ENCODE assay signal across 19 cellular contexts in the genomic region with DNA sequence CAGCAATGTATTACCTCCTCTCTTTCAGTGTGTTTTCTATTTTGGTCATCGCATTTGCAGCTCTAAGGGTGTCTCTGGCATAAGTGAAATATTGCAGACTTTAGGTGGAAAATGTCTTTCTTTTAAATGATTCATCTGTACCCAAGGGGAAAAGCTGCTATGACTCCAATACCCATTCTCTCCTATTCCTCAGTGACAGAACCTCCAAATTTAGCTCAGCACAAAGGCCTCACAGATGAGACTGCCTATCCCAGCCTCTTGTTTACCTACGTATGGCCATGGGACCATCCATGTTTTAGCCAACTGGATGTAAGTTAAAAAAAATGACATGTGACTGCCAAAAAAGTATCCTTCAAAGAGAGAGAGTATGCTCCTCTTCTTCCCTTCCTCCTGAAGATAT.
"Had no signal": no experiment of that assay in that cellular context is flagged by ENCODE, and none has a peak within 500 bp of the region (broad histone marks: within the 10 kb centered on the region; RNA-seq: fewer than 3 reads in every experiment).

No MANE protein-coding gene starts in this region.

- H3K36me3 Mint-ChIP-seq: activated naive CD4-positive, alpha-beta T cell treated with anti-CD3 and anti-CD28 coated beads, Interleukin-2, amount 10 ng/mL, durations not matched to agents 7 days and 5 days had no signal

- ATAC-seq: activated T-cell treated with anti-CD3 and anti-CD28 coated beads, Interleukin-2, amount 50 U/mL, for 4 hours; stimulated activated naive CD8-positive, alpha-beta T cell treated with anti-CD3 and anti-CD28 coated beads, Interleukin-15, amount 100 ng/mL, for 72 hours had no signal

- H3K27me3 Mint-ChIP-seq: activated B cell treated with CpG ODN at 0.5 μM for 24 hours; activated CD4-positive, alpha-beta T cell treated with anti-CD3 and anti-CD28 coated beads, Interleukin-2, amount 10 ng/mL, durations not matched to agents 24 days and 14 days; activated naive CD4-positive, alpha-beta T cell treated with anti-CD3 and anti-CD28 coated beads, Interleukin-2, amount 10 ng/mL, durations not matched to agents 7 days and 5 days; stimulated activated naive CD8-positive, alpha-beta T cell treated with anti-CD3 and anti-CD28 coated beads, Interleukin-15, amount 100 ng/mL, for 72 hours had no signal

- H3K9me3 Mint-ChIP-seq: activated B cell treated with CpG ODN at 0.5 μM for 24 hours; activated CD4-positive, alpha-beta T cell treated with anti-CD3 and anti-CD28 coated beads, Interleukin-2, amount 10 ng/mL, durations not matched to agents 24 days and 14 days; activated naive CD4-positive, alpha-beta T cell treated with anti-CD3 and anti-CD28 coated beads, Interleukin-2, amount 10 ng/mL, durations not matched to agents 7 days and 5 days; activated T-cell treated with anti-CD3 and anti-CD28 coated beads, Interleukin-2, amount 50 U/mL, for 4 hours; nephron progenitor cell; stimulated activated naive CD8-positive, alpha-beta T cell treated with anti-CD3 and anti-CD28 coated beads, Interleukin-15, amount 100 ng/mL, for 72 hours; T-helper 2 cell treated with Interferon-gamma antibody and Interleukin-4, amounts not matched to agents 5 μg/mL and 100 μg/mL, for 36 hours had no signal

- H3K4me3 ChIP-seq: skin epidermis had no signal

- H3K4me1 Mint-ChIP-seq: activated B cell treated with CpG ODN at 0.5 μM for 24 hours; activated naive CD4-positive, alpha-beta T cell treated with anti-CD3 and anti-CD28 coated beads, Interleukin-2, amount 10 ng/mL, durations not matched to agents 7 days and 5 days; nephron progenitor cell had no signal

- H3K4me3 Mint-ChIP-seq: activated B cell treated with CpG ODN at 0.5 μM for 24 hours; activated CD4-positive, alpha-beta T cell treated with anti-CD3 and anti-CD28 coated beads, Interleukin-2, amount 10 ng/mL, durations not matched to agents 24 days and 14 days; activated naive CD4-positive, alpha-beta T cell treated with anti-CD3 and anti-CD28 coated beads, Interleukin-2, amount 10 ng/mL, durations not matched to agents 7 days and 5 days; activated T-cell treated with anti-CD3 and anti-CD28 coated beads, Interleukin-2, amount 50 U/mL, for 4 hours; nephron progenitor cell; stimulated activated naive CD8-positive, alpha-beta T cell treated with anti-CD3 and anti-CD28 coated beads, Interleukin-15, amount 100 ng/mL, for 72 hours; T-helper 2 cell treated with Interferon-gamma antibody and Interleukin-4, amounts not matched to agents 5 μg/mL and 100 μg/mL, for 36 hours had no signal

- DNase-seq: activated B cell treated with CpG ODN at 0.5 μM for 24 hours; activated CD4-positive, alpha-beta T cell treated with anti-CD3 and anti-CD28 coated beads, Interleukin-2, amount 10 ng/mL, durations not matched to agents 24 days and 14 days; activated CD8-positive, alpha-beta memory T cell treated with anti-CD3 and anti-CD28 coated beads, Interleukin-2, amount 50 U/mL, for 4 hours; activated effector memory CD4-positive, alpha-beta T cell treated with Interleukin-2 at 50 U/mL for 16 hours; activated naive CD4-positive, alpha-beta T cell treated with anti-CD3 and anti-CD28 coated beads, Interleukin-2, amount 10 ng/mL, durations not matched to agents 7 days and 5 days; activated T-cell treated with anti-CD3 and anti-CD28 coated beads, Interleukin-2, amount 50 U/mL, for 4 hours; dermis blood vessel endothelial cell; hypothalamus; islet precursor cell; midbrain; nephron progenitor cell; nucleus accumbens; posterior cingulate gyrus; retina; stimulated activated CD4-positive, alpha-beta T cell treated with anti-CD3 and anti-CD28 coated beads, Interleukin-15, amount 100 ng/mL, for 24 hours; stimulated activated CD4-positive, alpha-beta T cell treated with anti-CD3 and anti-CD28 coated beads, Interleukin-2, amount 100 ng/mL, for 48 hours; stimulated activated naive CD8-positive, alpha-beta T cell treated with anti-CD3 and anti-CD28 coated beads, Interleukin-15, amount 100 ng/mL, for 72 hours had no signal

- H3K27ac Mint-ChIP-seq: activated B cell treated with CpG ODN at 0.5 μM for 24 hours; activated CD4-positive, alpha-beta T cell treated with anti-CD3 and anti-CD28 coated beads, Interleukin-2, amount 10 ng/mL, durations not matched to agents 24 days and 14 days; activated naive CD4-positive, alpha-beta T cell treated with anti-CD3 and anti-CD28 coated beads, Interleukin-2, amount 10 ng/mL, durations not matched to agents 7 days and 5 days; nephron progenitor cell; stimulated activated naive CD8-positive, alpha-beta T cell treated with anti-CD3 and anti-CD28 coated beads, Interleukin-15, amount 100 ng/mL, for 72 hours; T-helper 2 cell treated with Interferon-gamma antibody and Interleukin-4, amounts not matched to agents 5 μg/mL and 100 μg/mL, for 36 hours had no signal
